Comparison of ENCODE assay signal across 14 cellular contexts in genomic region chr11:116217441-116217840, GRCh38.
DNase-seq lines count a peak whose midpoint lies in the region; ATAC-seq and TF ChIP-seq lines count a peak whose summit lies in the region.
"Had no signal": no experiment of that assay in that cellular context is flagged by ENCODE, and none has a peak within 500 bp of the region (broad histone marks: within the 10 kb centered on the region; RNA-seq: fewer than 3 reads in every experiment).

No MANE protein-coding gene starts in this region.

- no peaks in the 10 kb centered on the region for H3K36me3 ChIP-seq in heart left ventricle
- H3K36me3 ChIP-seq: BLaER1 treated with 17β-estradiol and CSF1 and Interleukin-3, amounts not matched to agents 10 nM and 100 nM had no signal

- H3K4me3 Mint-ChIP-seq in endothelial cell (ENCODE audit: unreplicated experiment): no peak overlapping the region
- H3K4me3 Mint-ChIP-seq in T-helper 2 cell treated with Interferon-gamma antibody and Interleukin-4, amounts not matched to agents 5 μg/mL and 100 μg/mL, for 36 hours: no peak overlapping the region
- H3K4me3 Mint-ChIP-seq: B cell; CD4-positive, CD25-positive, alpha-beta regulatory T cell had no signal

- H3K4me3 ChIP-seq in heart left ventricle: no peak overlapping the region
- H3K4me3 ChIP-seq: BLaER1 treated with 17β-estradiol and CSF1 and Interleukin-3, amounts not matched to agents 10 nM and 100 nM; GM23248 had no signal

- intact Hi-C loops in cardiac septum (cut with DNase I): no loop called here
- intact Hi-C loops in heart left ventricle (cut with DNase I): loop anchor here in 4 of 10 donors (2.0 to 5.0 kb wide), 5 partner anchors 59 to 475 kb away; no protein-coding TSS in a partner anchor
- intact Hi-C loops in posterior vena cava (cut with DNase I): no loop called here

- H3K9me3 ChIP-seq in heart left ventricle: no peaks in the 10 kb centered on the region

- no peak for TF ChIP-seq POLR2A in heart left ventricle (IDR thresholded peaks at IDR 0.05)

- H3K4me1 Mint-ChIP-seq in endothelial cell (ENCODE audit: unreplicated experiment): no peaks in the 10 kb centered on the region
- H3K4me1 Mint-ChIP-seq in T-helper 2 cell treated with Interferon-gamma antibody and Interleukin-4, amounts not matched to agents 5 μg/mL and 100 μg/mL, for 36 hours (ENCODE audit: low read depth): no peaks in the 10 kb centered on the region
- H3K4me1 Mint-ChIP-seq: B cell; CD4-positive, CD25-positive, alpha-beta regulatory T cell had no signal

- H3K36me3 Mint-ChIP-seq in endothelial cell (ENCODE audit: low read depth, unreplicated experiment): no peaks in the 10 kb centered on the region
- no peaks in the 10 kb centered on the region for H3K36me3 Mint-ChIP-seq in T-helper 2 cell treated with Interferon-gamma antibody and Interleukin-4, amounts not matched to agents 5 μg/mL and 100 μg/mL, for 36 hours (ENCODE audit: low read depth)
- H3K36me3 Mint-ChIP-seq: CD4-positive, CD25-positive, alpha-beta regulatory T cell had no signal

- peak; percentile 43 for DNase-seq in cardiac septum (ENCODE audit: low spot score)
- no peak for DNase-seq in heart left ventricle
- DNase-seq in endothelial cell (ENCODE audit: low spot score): no peak
- peak; percentile 10 for DNase-seq in posterior vena cava (ENCODE audit: low spot score)
- DNase-seq in T-helper 2 cell treated with Interferon-gamma antibody and Interleukin-4, amounts not matched to agents 5 μg/mL and 100 μg/mL, for 36 hours (ENCODE audit: low spot score): no peak
- DNase-seq in stimulated activated CD4-positive, alpha-beta T cell treated with anti-CD3 and anti-CD28 coated beads, Interleukin-2, amount 100 ng/mL, for 48 hours: no peak
- DNase-seq: HCEC 1CT had no signal

- H3K9me3 Mint-ChIP-seq in endothelial cell (ENCODE audit: unreplicated experiment): no peaks in the 10 kb centered on the region
- no peaks in the 10 kb centered on the region for H3K9me3 Mint-ChIP-seq in T-helper 2 cell treated with Interferon-gamma antibody and Interleukin-4, amounts not matched to agents 5 μg/mL and 100 μg/mL, for 36 hours

- no peak overlapping the region for H3K27ac Mint-ChIP-seq in endothelial cell (ENCODE audit: unreplicated experiment)
- H3K27ac Mint-ChIP-seq in T-helper 2 cell treated with Interferon-gamma antibody and Interleukin-4, amounts not matched to agents 5 μg/mL and 100 μg/mL, for 36 hours: no peak overlapping the region
- H3K27ac Mint-ChIP-seq: B cell; CD4-positive, CD25-positive, alpha-beta regulatory T cell had no signal

- no peak overlapping the region for H3K27ac ChIP-seq in heart left ventricle
- H3K27ac ChIP-seq: BLaER1 treated with 17β-estradiol and CSF1 and Interleukin-3, amounts not matched to agents 10 nM and 100 nM; GM23248; HL-60 had no signal

- no peaks in the 10 kb centered on the region for H3K27me3 ChIP-seq in heart left ventricle
- H3K27me3 ChIP-seq: BLaER1 treated with 17β-estradiol and CSF1 and Interleukin-3, amounts not matched to agents 10 nM and 100 nM had no signal

- WGBS in heart left ventricle, 4 donors: 75 to 86% (median 82%) methylated on average over 1 of the region's 1 CpG

- no peaks in the 10 kb centered on the region for H3K27me3 Mint-ChIP-seq in endothelial cell (ENCODE audit: unreplicated experiment)
- H3K27me3 Mint-ChIP-seq in T-helper 2 cell treated with Interferon-gamma antibody and Interleukin-4, amounts not matched to agents 5 μg/mL and 100 μg/mL, for 36 hours (ENCODE audit: low read depth): no peaks in the 10 kb centered on the region

- peaks cover 0 to 7% (median 0%) of the 10 kb centered on the region in 12 donors for H3K4me1 ChIP-seq in heart left ventricle
- H3K4me1 ChIP-seq: Caco-2 had no signal

- TF ChIP-seq CTCF in heart left ventricle (IDR thresholded peaks at IDR 0.05) (no peak), endothelial cell (IDR thresholded peaks at IDR 0.05; ENCODE audit: unreplicated experiment) (peak; percentile 3)

- ATAC-seq in heart left ventricle (no peak), HG03045 (IDR thresholded peaks at IDR 0.05; ENCODE audit: unreplicated experiment) (no peak)

Comparison
In these comparisons a context has a peak if more than half of its experiments do, and no peak if none do; other contexts are left out.
1. DNase-seq: peak in cardiac septum (single experiment) and posterior vena cava (single experiment); none in heart left ventricle (0 of 5), endothelial cell (single experiment), T-helper 2 cell treated with Interferon-gamma antibody and Interleukin-4, amounts not matched to agents 5 μg/mL and 100 μg/mL, for 36 hours (single experiment) and stimulated activated CD4-positive, alpha-beta T cell treated with anti-CD3 and anti-CD28 coated beads, Interleukin-2, amount 100 ng/mL, for 48 hours (0 of 2).